ENCODE assay signal across 1 cellular context in the genomic region with DNA sequence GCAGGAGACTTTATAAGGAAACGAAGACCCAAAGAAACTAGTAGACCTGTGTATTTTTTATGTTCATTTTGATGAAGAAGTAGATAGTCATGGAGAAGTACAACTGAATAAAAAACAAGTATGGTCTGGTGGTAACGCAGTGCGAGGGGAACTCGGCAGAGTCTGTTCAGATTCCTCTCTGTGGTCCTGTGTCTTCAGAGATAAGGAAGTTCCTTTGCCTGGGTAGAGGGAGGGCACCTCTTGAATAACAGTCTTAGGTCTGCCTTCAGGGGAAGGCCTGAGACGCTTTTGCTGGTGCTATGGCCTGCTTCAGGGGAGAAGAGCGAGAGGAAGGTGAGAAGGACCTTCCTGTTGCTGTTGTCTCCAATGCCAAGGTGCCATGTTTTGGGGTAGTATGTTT.
TF ChIP-seq lines count a peak whose summit lies in the region.

No MANE protein-coding gene starts in this region.

TF ChIP-seq in SK-N-SH, 30 proteins besides CTCF, POLR2A, EP300 and RAD21 (continued from another document):
- no peak for TF ChIP-seq SIN3A (IDR thresholded peaks at IDR 0.05; ENCODE audit: borderline replicate concordance, low read depth, low read length)
- TF ChIP-seq MXI1 (IDR thresholded peaks at IDR 0.05; ENCODE audit: low read depth, low read length), result no peak
- TF ChIP-seq YY1 (IDR thresholded peaks at IDR 0.05; ENCODE audit: low read depth), result no peak
- TF ChIP-seq, protein P1, sequence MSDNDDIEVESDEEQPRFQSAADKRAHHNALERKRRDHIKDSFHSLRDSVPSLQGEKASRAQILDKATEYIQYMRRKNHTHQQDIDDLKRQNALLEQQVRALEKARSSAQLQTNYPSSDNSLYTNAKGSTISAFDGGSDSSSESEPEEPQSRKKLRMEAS (IDR thresholded peaks at IDR 0.05; ENCODE audit: low read depth), result no peak
- TF ChIP-seq FOSL2 (IDR thresholded peaks at IDR 0.05; ENCODE audit: borderline replicate concordance, low read depth), result no peak
- TF ChIP-seq, protein P2, sequence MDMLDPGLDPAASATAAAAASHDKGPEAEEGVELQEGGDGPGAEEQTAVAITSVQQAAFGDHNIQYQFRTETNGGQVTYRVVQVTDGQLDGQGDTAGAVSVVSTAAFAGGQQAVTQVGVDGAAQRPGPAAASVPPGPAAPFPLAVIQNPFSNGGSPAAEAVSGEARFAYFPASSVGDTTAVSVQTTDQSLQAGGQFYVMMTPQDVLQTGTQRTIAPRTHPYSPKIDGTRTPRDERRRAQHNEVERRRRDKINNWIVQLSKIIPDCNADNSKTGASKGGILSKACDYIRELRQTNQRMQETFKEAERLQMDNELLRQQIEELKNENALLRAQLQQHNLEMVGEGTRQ (IDR thresholded peaks at IDR 0.05; ENCODE audit: borderline replicate concordance, low read depth, low read length), result no peak
- TF ChIP-seq GATA2 (CRISPR knock-in tag; IDR thresholded peaks at IDR 0.05), result no peak
- TF ChIP-seq, protein P3, sequence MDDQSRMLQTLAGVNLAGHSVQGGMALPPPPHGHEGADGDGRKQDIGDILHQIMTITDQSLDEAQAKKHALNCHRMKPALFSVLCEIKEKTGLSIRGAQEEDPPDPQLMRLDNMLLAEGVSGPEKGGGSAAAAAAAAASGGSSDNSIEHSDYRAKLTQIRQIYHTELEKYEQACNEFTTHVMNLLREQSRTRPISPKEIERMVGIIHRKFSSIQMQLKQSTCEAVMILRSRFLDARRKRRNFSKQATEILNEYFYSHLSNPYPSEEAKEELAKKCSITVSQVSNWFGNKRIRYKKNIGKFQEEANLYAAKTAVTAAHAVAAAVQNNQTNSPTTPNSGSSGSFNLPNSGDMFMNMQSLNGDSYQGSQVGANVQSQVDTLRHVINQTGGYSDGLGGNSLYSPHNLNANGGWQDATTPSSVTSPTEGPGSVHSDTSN (IDR thresholded peaks at IDR 0.05), result no peak
